ENCODE assay signal across 28 cellular contexts in genomic region chr17:53106886-53107285, GRCh38.
"Had no signal": no experiment of that assay in that cellular context is flagged by ENCODE, and none has a peak within 500 bp of the region (broad histone marks: within the 10 kb centered on the region; RNA-seq: fewer than 3 reads in every experiment).

No MANE protein-coding gene starts in this region.

- H3K4me3 Mint-ChIP-seq: stimulated activated effector memory CD8-positive, alpha-beta T cell treated with anti-CD3 and anti-CD28 coated beads, Interleukin-12 subunit alpha, Interleukin-12 subunit beta, amount 100 ng/mL, for 72 hours; stimulated activated memory B cell treated with anti-CD40 and anti-IgM and Interleukin-4, amounts not matched to agents 10 μg/mL and 1 μg/mL and 100 μg/mL, for 72 hours; stimulated activated naive B cell treated with anti-CD40 and anti-IgM and Interleukin-4, amounts not matched to agents 10 μg/mL and 1 μg/mL and 100 μg/mL, for 72 hours; stimulated activated naive CD8-positive, alpha-beta T cell treated with anti-CD3 and anti-CD28 coated beads, Interleukin-15, amount 100 ng/mL, for 72 hours; stimulated activated naive CD8-positive, alpha-beta T cell treated with anti-CD3 and anti-CD28 coated beads, Interleukin-15, Interleukin-2, amounts not matched to agents 100 ng/mL and 50 ng/mL, for 24 hours; type B pancreatic cell had no signal

- H3K4me1 ChIP-seq: stomach, suprapubic skin, testis, thyroid gland, tibial artery, tibial nerve, transverse colon, upper lobe of left lung, upper lobe of right lung, uterus, vagina had no signal

- H3K36me3 Mint-ChIP-seq: stimulated activated effector memory CD8-positive, alpha-beta T cell treated with anti-CD3 and anti-CD28 coated beads, Interleukin-12 subunit alpha, Interleukin-12 subunit beta, amount 100 ng/mL, for 72 hours; stimulated activated memory B cell treated with anti-CD40 and anti-IgM and Interleukin-4, amounts not matched to agents 10 μg/mL and 1 μg/mL and 100 μg/mL, for 72 hours; stimulated activated naive B cell treated with anti-CD40 and anti-IgM and Interleukin-4, amounts not matched to agents 10 μg/mL and 1 μg/mL and 100 μg/mL, for 72 hours; type B pancreatic cell had no signal

- H3K9me3 ChIP-seq: stomach, suprapubic skin, testis, thoracic aorta, thyroid gland, tibial artery, tibial nerve, transverse colon, upper lobe of left lung, upper lobe of right lung, uterus, vagina had no signal

- DNase-seq: stimulated activated CD4-positive, alpha-beta T cell treated with anti-CD3 and anti-CD28 coated beads, Interleukin-2, amount 100 ng/mL, for 48 hours; stimulated activated CD4-positive, alpha-beta T cell treated with anti-CD3 and anti-CD28 coated beads, Interleukin-4, amount 100 ng/mL, for 1 hour; stimulated activated CD4-positive, alpha-beta T cell treated with anti-CD3 and anti-CD28 coated beads, Interleukin-4, amount 100 ng/mL, for 24 hours; stimulated activated CD4-positive, alpha-beta T cell treated with anti-CD3 and anti-CD28 coated beads, Interleukin-4, amount 100 ng/mL, for 4 hours; stimulated activated CD8-positive, alpha-beta memory T cell treated with anti-CD3 and anti-CD28 coated beads, Interleukin-4, amount 100 ng/mL, for 48 hours; stimulated activated naive B cell treated with anti-CD40 and anti-IgM and Interleukin-4, amounts not matched to agents 10 μg/mL and 1 μg/mL and 100 μg/mL, for 72 hours; stimulated activated naive CD4-positive, alpha-beta T cell; stimulated activated naive CD4-positive, alpha-beta T cell treated with Interleukin-2 at 50 U/mL for 16 hours; stimulated activated naive CD8-positive, alpha-beta T cell treated with anti-CD3 and anti-CD28 coated beads, Interleukin-15, amount 100 ng/mL, for 72 hours; stimulated activated naive CD8-positive, alpha-beta T cell treated with anti-CD3 and anti-CD28 coated beads, Interleukin-15, Interleukin-2, amounts not matched to agents 100 U/mL and 50 U/mL, for 24 hours; stomach; substantia nigra; testis; thyroid gland; tibial artery; transverse colon; trophoblast cell; upper lobe of left lung; upper lobe of right lung; uterus had no signal

- ATAC-seq: stimulated activated effector memory CD8-positive, alpha-beta T cell treated with anti-CD3 and anti-CD28 coated beads, Interleukin-12 subunit alpha, Interleukin-12 subunit beta, amount 100 ng/mL, for 72 hours; stimulated activated memory B cell treated with anti-CD40 and anti-IgM and Interleukin-4, amounts not matched to agents 10 μg/mL and 1 μg/mL and 100 μg/mL, for 72 hours; stimulated activated naive B cell treated with anti-CD40 and anti-IgM and Interleukin-4, amounts not matched to agents 10 μg/mL and 1 μg/mL and 100 μg/mL, for 72 hours; stimulated activated naive CD8-positive, alpha-beta T cell treated with anti-CD3 and anti-CD28 coated beads, Interleukin-15, amount 100 ng/mL, for 72 hours; stimulated activated naive CD8-positive, alpha-beta T cell treated with anti-CD3 and anti-CD28 coated beads, Interleukin-15, Interleukin-2, amounts not matched to agents 100 U/mL and 50 U/mL, for 24 hours; upper lobe of right lung had no signal

- H3K27ac Mint-ChIP-seq: stimulated activated effector memory CD8-positive, alpha-beta T cell treated with anti-CD3 and anti-CD28 coated beads, Interleukin-12 subunit alpha, Interleukin-12 subunit beta, amount 100 ng/mL, for 72 hours; stimulated activated memory B cell treated with anti-CD40 and anti-IgM and Interleukin-4, amounts not matched to agents 10 μg/mL and 1 μg/mL and 100 μg/mL, for 72 hours; stimulated activated naive B cell treated with anti-CD40 and anti-IgM and Interleukin-4, amounts not matched to agents 10 μg/mL and 1 μg/mL and 100 μg/mL, for 72 hours; stimulated activated naive CD8-positive, alpha-beta T cell treated with anti-CD3 and anti-CD28 coated beads, Interleukin-15, amount 100 ng/mL, for 72 hours; stimulated activated naive CD8-positive, alpha-beta T cell treated with anti-CD3 and anti-CD28 coated beads, Interleukin-15, Interleukin-2, amounts not matched to agents 100 ng/mL and 50 ng/mL, for 24 hours; type B pancreatic cell had no signal

- H3K4me1 Mint-ChIP-seq: stimulated activated effector memory CD8-positive, alpha-beta T cell treated with anti-CD3 and anti-CD28 coated beads, Interleukin-12 subunit alpha, Interleukin-12 subunit beta, amount 100 ng/mL, for 72 hours; stimulated activated memory B cell treated with anti-CD40 and anti-IgM and Interleukin-4, amounts not matched to agents 10 μg/mL and 1 μg/mL and 100 μg/mL, for 72 hours; stimulated activated naive B cell treated with anti-CD40 and anti-IgM and Interleukin-4, amounts not matched to agents 10 μg/mL and 1 μg/mL and 100 μg/mL, for 72 hours; stimulated activated naive CD8-positive, alpha-beta T cell treated with anti-CD3 and anti-CD28 coated beads, Interleukin-15, amount 100 ng/mL, for 72 hours had no signal

- H3K4me3 ChIP-seq: stomach, suprapubic skin, testis, thoracic aorta, thyroid gland, tibial artery, tibial nerve, transverse colon, upper lobe of left lung, upper lobe of right lung, uterus, vagina had no signal

- H3K27ac ChIP-seq: stomach, suprapubic skin, testis, thoracic aorta, thyroid gland, tibial artery, tibial nerve, transverse colon, upper lobe of left lung, upper lobe of right lung, uterus, vagina had no signal

- H3K27me3 ChIP-seq: stomach, suprapubic skin, testis, thyroid gland, tibial artery, tibial nerve, transverse colon, upper lobe of left lung, upper lobe of right lung, uterus, vagina had no signal

- H3K36me3 ChIP-seq: stomach, suprapubic skin, thoracic aorta, thyroid gland, tibial artery, tibial nerve, transverse colon, upper lobe of left lung, upper lobe of right lung, uterus, vagina had no signal

- H3K27me3 Mint-ChIP-seq: stimulated activated memory B cell treated with anti-CD40 and anti-IgM and Interleukin-4, amounts not matched to agents 10 μg/mL and 1 μg/mL and 100 μg/mL, for 72 hours; stimulated activated naive B cell treated with anti-CD40 and anti-IgM and Interleukin-4, amounts not matched to agents 10 μg/mL and 1 μg/mL and 100 μg/mL, for 72 hours; stimulated activated naive CD8-positive, alpha-beta T cell treated with anti-CD3 and anti-CD28 coated beads, Interleukin-15, amount 100 ng/mL, for 72 hours; stimulated activated naive CD8-positive, alpha-beta T cell treated with anti-CD3 and anti-CD28 coated beads, Interleukin-15, Interleukin-2, amounts not matched to agents 100 ng/mL and 50 ng/mL, for 24 hours had no signal

- H3K9me3 Mint-ChIP-seq: type B pancreatic cell had no signal
